8 cellular contexts compared by ENCODE assay signal in genomic region chr10:87861566-87861952, GRCh38. TPM values are rescaled to one million over a fixed set of nuclear protein-coding genes. Genes with fewer than 3 reads are reported as not detected.
DNase-seq lines count a peak whose midpoint lies in the region; ATAC-seq, FAIRE-seq and TF ChIP-seq lines count a peak whose summit lies in the region.

No MANE protein-coding gene starts in this region.

- H3K4me1 Mint-ChIP-seq in astrocyte (ENCODE audit: low read depth, unreplicated experiment): peaks cover 11% of the 10 kb centered on the region

- peaks cover 14% of the 10 kb centered on the region for H3K27me3 ChIP-seq in Loucy (ENCODE audit: insufficient read depth, low read length, poor library complexity, severe bottlenecking)
- H3K27me3 ChIP-seq in astrocyte (ENCODE audit: insufficient read depth, low read length): no peaks in the 10 kb centered on the region

- H3K9me2 ChIP-seq in Loucy (replicated peaks; ENCODE audit: low read depth, low read length): no peaks in the 10 kb centered on the region

- TF ChIP-seq CTCF in Loucy (conservative IDR thresholded peaks at IDR 0.05; ENCODE audit: low read length) (no peak), astrocyte (IDR thresholded peaks at IDR 0.05; ENCODE audit: insufficient read depth, low read depth, low read length) (no peak)

- H3K79me2 ChIP-seq in Loucy (ENCODE audit: insufficient read depth, low read length) (peaks cover 76% of the 10 kb centered on the region), astrocyte (ENCODE audit: insufficient read depth, low read length) (peaks cover 28% of the 10 kb centered on the region)

- no peaks in the 10 kb centered on the region for H3K36me3 ChIP-seq in Loucy (ENCODE audit: insufficient read depth, low read length)
- no peaks in the 10 kb centered on the region for H3K36me3 ChIP-seq in astrocyte (ENCODE audit: insufficient read depth, low read length)

- peaks cover 16% of the 10 kb centered on the region for H3K9me3 ChIP-seq in Loucy (ENCODE audit: insufficient read depth, low read depth, low read length)
- H3K9me3 ChIP-seq in astrocyte (ENCODE audit: insufficient read depth, low read depth, low read length): no peaks in the 10 kb centered on the region

- peak overlapping the region; percentile 77 for H3K27ac ChIP-seq in astrocyte (ENCODE audit: low read depth, low read length)

- peak overlapping the region; percentile 73 for H3K27ac Mint-ChIP-seq in astrocyte (ENCODE audit: unreplicated experiment)

- DNase-seq in GM03348 (ENCODE audit: low spot score): peak; percentile 72
- DNase-seq in astrocyte (ENCODE audit: low read depth): peak; percentile 84
- DNase-seq in hypothalamus (lab: John Stamatoyannopoulos, UW): peak in 30 of 51 donors; percentile 26 to 75 (median 53)
- DNase-seq in putamen (ENCODE audit: low spot score): peak; percentile 33
- no peak for DNase-seq in COLO668 (lab: John Stamatoyannopoulos, UW; ENCODE audit: unreplicated experiment)
- DNase-seq in activated CD4-positive, CD25-positive, alpha-beta regulatory T cell treated with anti-CD3 and anti-CD28 coated beads, Interleukin-2, amount 50 U/mL, for 72 hours: no peak

- H3K4me3 ChIP-seq in Loucy (ENCODE audit: low read length, poor library complexity, severe bottlenecking) (peak overlapping the region; percentile 93), astrocyte (ENCODE audit: insufficient read depth, low read depth, low read length) (peak overlapping the region; percentile 97)

- H3K4me3 Mint-ChIP-seq in astrocyte (ENCODE audit: unreplicated experiment): peak overlapping the region; percentile 99

- no peak for FAIRE-seq in astrocyte (lab: Jason Lieb, UNC)

- peaks cover 18% of the 10 kb centered on the region for H3K4me1 ChIP-seq in Loucy (ENCODE audit: insufficient read depth, low read length, poor library complexity, severe bottlenecking)
- H3K4me1 ChIP-seq in astrocyte (ENCODE audit: insufficient read depth, low read length): peaks cover 9% of the 10 kb centered on the region

- H3K27me3 Mint-ChIP-seq in astrocyte (ENCODE audit: low read depth, unreplicated experiment): no peaks in the 10 kb centered on the region

- no peaks in the 10 kb centered on the region for H3K36me3 Mint-ChIP-seq in astrocyte (ENCODE audit: low read depth, unreplicated experiment)

- H3K4me2 ChIP-seq in Loucy (ENCODE audit: low read depth, low read length, poor library complexity, severe bottlenecking): peak overlapping the region; percentile 92
- H3K4me2 ChIP-seq in astrocyte (ENCODE audit: low read length): peak overlapping the region; percentile 100

- peak overlapping the region; percentile 100 for H3K9ac ChIP-seq in Loucy (ENCODE audit: low read depth, low read length, poor library complexity, severe bottlenecking)
- H3K9ac ChIP-seq in astrocyte (ENCODE audit: low read length): peak overlapping the region; percentile 94

- H4K20me1 ChIP-seq in Loucy (ENCODE audit: insufficient read depth, low read length, poor library complexity, severe bottlenecking): peaks cover 8% of the 10 kb centered on the region
- peaks cover 24% of the 10 kb centered on the region for H4K20me1 ChIP-seq in astrocyte (ENCODE audit: insufficient read depth, low read length)

- ATAC-seq in GM21723 (IDR thresholded peaks at IDR 0.05; ENCODE audit: unreplicated experiment): peak; percentile 17

- 0 out of 2 replicates have a peak, but pooled peaks cover under 1% of the 10 kb centered on the region for H3F3A ChIP-seq in Loucy (ENCODE audit: low read depth)

- H3K9me3 Mint-ChIP-seq in astrocyte (ENCODE audit: unreplicated experiment): no peaks in the 10 kb centered on the region

- H2AFZ ChIP-seq in Loucy (ENCODE audit: low read length) (no peak overlapping the region), astrocyte (ENCODE audit: low read depth, low read length) (peak overlapping the region; percentile 98)

RNA-seq across cellular contexts. Expression of gene KLLN, which starts 1.8 kb away (rescaled TPM):
- total RNA-seq in astrocyte: 1.4 and 1.5 TPM in 2 replicates

RNA-seq across cellular contexts. Expression of gene PTEN, which starts 1.9 kb away (rescaled TPM):
- total RNA-seq in astrocyte: 90.3 and 99.2 TPM in 2 replicates

RNA-seq across cellular contexts. Expression of gene ATAD1, which starts 43.5 kb away (rescaled TPM):
- 71.0 and 72.5 TPM in 2 replicates for total RNA-seq in astrocyte

Comparison
In these comparisons a context has a peak if more than half of its experiments do, and no peak if none do; other contexts are left out.
1. DNase-seq: peak in GM03348 (single experiment), astrocyte (single experiment), hypothalamus (30 of 51) and putamen (single experiment); none in COLO668 (single experiment) and activated CD4-positive, CD25-positive, alpha-beta regulatory T cell treated with anti-CD3 and anti-CD28 coated beads, Interleukin-2, amount 50 U/mL, for 72 hours (single experiment).